In the genomic region with DNA sequence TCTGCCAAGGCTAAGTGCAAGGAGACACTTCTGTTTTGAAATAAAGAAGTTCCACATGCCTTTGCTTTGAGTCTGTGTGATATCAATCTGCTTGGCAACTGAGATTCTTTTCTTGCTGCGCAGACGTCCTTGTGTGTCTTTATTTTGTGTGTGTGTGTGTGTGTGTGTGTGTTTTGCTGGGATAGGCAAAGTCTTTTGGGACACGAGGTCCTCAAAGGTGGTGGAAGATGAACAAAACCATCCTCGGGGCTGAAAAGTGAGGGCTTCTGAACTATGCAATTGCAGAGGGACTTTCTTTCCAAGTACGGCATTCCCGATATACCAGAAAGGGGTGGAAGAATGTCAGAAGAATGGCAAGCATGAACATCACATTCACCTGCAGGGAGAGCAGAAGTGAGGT, we compare ENCODE assay signal across 24 cellular contexts. TPM values are rescaled to one million over a fixed set of nuclear protein-coding genes. Genes with fewer than 3 reads are reported as not detected.
DNase-seq lines count a peak whose midpoint lies in the region; ATAC-seq and TF ChIP-seq lines count a peak whose summit lies in the region.
"Had no signal": no experiment of that assay in that cellular context is flagged by ENCODE, and none has a peak within 500 bp of the region (broad histone marks: within the 10 kb centered on the region; RNA-seq: fewer than 3 reads in every experiment).

No MANE protein-coding gene starts in this region.

- H3K4me1 Mint-ChIP-seq in activated CD4-positive, alpha-beta T cell treated with anti-CD3 and anti-CD28 coated beads, Interleukin-2, amount 10 ng/mL, durations not matched to agents 7 days and 5 days, result peaks cover 31% of the 10 kb centered on the region
- peaks cover 34% of the 10 kb centered on the region for H3K4me1 Mint-ChIP-seq in CD14-positive monocyte
- H3K4me1 Mint-ChIP-seq: GM23338, nephron progenitor cell had no signal

- TF ChIP-seq CTCF in CD14-positive monocyte (IDR thresholded peaks at IDR 0.05), result no peak
- TF ChIP-seq CTCF in brain microvascular endothelial cell (IDR thresholded peaks at IDR 0.05; ENCODE audit: low read depth, low read length, missing control alignments), result no peak

- H2BK5ac ChIP-seq in trophoblast cell (ENCODE audit: low read depth, low read length, poor library complexity) (no peak overlapping the region), mesendoderm (ENCODE audit: low read length) (no peak overlapping the region)

- H3K9me3 ChIP-seq in trophoblast cell (ENCODE audit: insufficient read depth, low read depth, low read length), result no peaks in the 10 kb centered on the region
- H3K9me3 ChIP-seq: prostate gland, tibial artery had no signal

- H3K27ac Mint-ChIP-seq in activated CD4-positive, alpha-beta T cell treated with anti-CD3 and anti-CD28 coated beads, Interleukin-2, amount 10 ng/mL, durations not matched to agents 7 days and 5 days, result peak overlapping the region; percentile 3
- peak overlapping the region in 6 of 7 donors; percentile 40 to 91 (median 76) for H3K27ac Mint-ChIP-seq in CD14-positive monocyte
- H3K27ac Mint-ChIP-seq: CD4-positive, alpha-beta T cell; GM23338; memory B cell; nephron progenitor cell had no signal

- no peak overlapping the region for H2BK12ac ChIP-seq in trophoblast cell (ENCODE audit: low read length)

- no peak overlapping the region for H2BK15ac ChIP-seq in mesendoderm (replicated peaks; ENCODE audit: low read depth)

- H3K36me3 ChIP-seq in trophoblast cell (ENCODE audit: control insufficient read depth in 1 of 2, insufficient read depth in 2 of 2, low read length in 2 of 2) (peaks cover 0 to 2% of the 10 kb centered on the region in 2 experiments), brain microvascular endothelial cell (replicated peaks) (peaks cover 3% of the 10 kb centered on the region), mesendoderm (ENCODE audit: control insufficient read depth, insufficient read depth, low read length) (no peaks in the 10 kb centered on the region)
- H3K36me3 ChIP-seq: prostate gland had no signal

- no peak overlapping the region for H2AFZ ChIP-seq in trophoblast cell (ENCODE audit: insufficient read depth, low read length, poor library complexity)
- H2AFZ ChIP-seq: GM23338 had no signal

- no peak overlapping the region for H3K27ac ChIP-seq in trophoblast cell (ENCODE audit: low read depth, low read length)
- H3K27ac ChIP-seq in brain microvascular endothelial cell, result no peak overlapping the region
- no peak overlapping the region for H3K27ac ChIP-seq in mesendoderm (ENCODE audit: low read depth, low read length)
- H3K27ac ChIP-seq: prostate gland, SK-N-MC had no signal

- H3K36me3 Mint-ChIP-seq in activated CD4-positive, alpha-beta T cell treated with anti-CD3 and anti-CD28 coated beads, Interleukin-2, amount 10 ng/mL, durations not matched to agents 7 days and 5 days (ENCODE audit: low read depth), result peaks cover 58% of the 10 kb centered on the region
- peaks cover 64 to 69% of the 10 kb centered on the region in 2 donors for H3K36me3 Mint-ChIP-seq in CD14-positive monocyte

- H3K14ac ChIP-seq in trophoblast cell (ENCODE audit: low read length), result no peak overlapping the region

- H3K27me3 Mint-ChIP-seq in activated CD4-positive, alpha-beta T cell treated with anti-CD3 and anti-CD28 coated beads, Interleukin-2, amount 10 ng/mL, durations not matched to agents 7 days and 5 days, result no peaks in the 10 kb centered on the region
- peaks cover 0 to 3% (median 2%) of the 10 kb centered on the region in 3 donors for H3K27me3 Mint-ChIP-seq in CD14-positive monocyte (ENCODE audit: low read depth in 3 of 3)
- H3K27me3 Mint-ChIP-seq: CD4-positive, alpha-beta T cell; memory B cell had no signal

- no peaks in the 10 kb centered on the region for H3K27me3 ChIP-seq in trophoblast cell (ENCODE audit: insufficient read depth, low read length)
- H3K27me3 ChIP-seq in brain microvascular endothelial cell (replicated peaks), result no peaks in the 10 kb centered on the region
- no peaks in the 10 kb centered on the region for H3K27me3 ChIP-seq in mesendoderm (ENCODE audit: insufficient read depth, low read length, poor library complexity)
- H3K27me3 ChIP-seq: tibial artery had no signal

- H3K4me1 ChIP-seq in trophoblast cell (ENCODE audit: control insufficient read depth in 1 of 2, insufficient read depth in 2 of 2, low read length in 2 of 2) (peaks cover 12 to 14% of the 10 kb centered on the region in 2 experiments), mesendoderm (ENCODE audit: control insufficient read depth, low read depth, low read length) (peaks cover under 1% of the 10 kb centered on the region)
- H3K4me1 ChIP-seq: prostate gland had no signal

- no peak overlapping the region for H3K4me2 ChIP-seq in trophoblast cell (ENCODE audit: low read length)
- H3K4me2 ChIP-seq in mesendoderm (ENCODE audit: low read length), result no peak overlapping the region
- H3K4me2 ChIP-seq: GM23338 had no signal

- no peak overlapping the region for H2AK5ac ChIP-seq in trophoblast cell (ENCODE audit: low read length)
- no peak overlapping the region for H2AK5ac ChIP-seq in mesendoderm (ENCODE audit: low read length)

- no peak for DNase-seq in activated CD4-positive, alpha-beta T cell treated with anti-CD3 and anti-CD28 coated beads, Interleukin-2, amount 10 ng/mL, durations not matched to agents 7 days and 5 days
- DNase-seq in activated CD4-positive, alpha-beta T cell treated with anti-CD3 and anti-CD28 coated beads for 4 hours, result no peak
- DNase-seq in CD14-positive monocyte (ENCODE audit: low spot score) (no peak), amniotic epithelial cell (ENCODE audit: low read depth) (peak; percentile 31), trophoblast cell (peak; percentile 89 to 97), brain microvascular endothelial cell (no peak), mesendoderm (no peak)
- DNase-seq: activated T-cell treated with anti-CD3 and anti-CD28 coated beads, Interleukin-2, amount 50 U/mL, for 4 hours; amniotic stem cell; CD4-positive, alpha-beta T cell; central memory CD4-positive, alpha-beta T cell; effector CD4-positive, alpha-beta T cell; NCI-H1105 treated with DMSO at 0.1 percent for 48 hours; NCI-H526 treated with DMSO at 0.1 percent for 48 hours; nephron progenitor cell; stimulated activated CD8-positive, alpha-beta memory T cell treated with anti-CD3 and anti-CD28 coated beads, Interleukin-4, amount 100 ng/mL, for 48 hours; T1000; tibial artery had no signal

- CTCF ChIA-PET in activated CD4-positive, alpha-beta T cell treated with anti-CD3 and anti-CD28 coated beads, Interleukin-2, amount 10 ng/mL, durations not matched to agents 7 days and 5 days (lab: Charles Lee), result interaction anchor here (1.8 kb wide), 1 partner anchor 9 kb away, joined by 3 read pairs; no protein-coding TSS in a partner anchor

- no peak overlapping the region for H3K56ac ChIP-seq in mesendoderm (ENCODE audit: low read length)

- no peak overlapping the region for H4K91ac ChIP-seq in trophoblast cell (ENCODE audit: low read depth, low read length)

- POLR2A ChIA-PET in activated CD4-positive, alpha-beta T cell treated with anti-CD3 and anti-CD28 coated beads, Interleukin-2, amount 10 ng/mL, durations not matched to agents 7 days and 5 days (lab: Charles Lee), result no interaction called here

- no peak overlapping the region for H3K9ac ChIP-seq in trophoblast cell (ENCODE audit: low read length)
- no peak overlapping the region for H3K9ac ChIP-seq in mesendoderm (ENCODE audit: low read length)

- no peak overlapping the region for H4K5ac ChIP-seq in mesendoderm (ENCODE audit: low read length)

- H4K8ac ChIP-seq in trophoblast cell (ENCODE audit: low read depth, low read length), result no peak overlapping the region
- H4K8ac ChIP-seq in mesendoderm (ENCODE audit: low read depth, low read length), result no peak overlapping the region

- no peak overlapping the region for H3K4me3 Mint-ChIP-seq in activated CD4-positive, alpha-beta T cell treated with anti-CD3 and anti-CD28 coated beads, Interleukin-2, amount 10 ng/mL, durations not matched to agents 7 days and 5 days
- H3K4me3 Mint-ChIP-seq in CD14-positive monocyte, result no peak overlapping the region
- H3K4me3 Mint-ChIP-seq: activated T-cell treated with anti-CD3 and anti-CD28 coated beads, Interleukin-2, amount 50 U/mL, for 4 hours; CD4-positive, alpha-beta T cell; GM23338; memory B cell; nephron progenitor cell had no signal

- H3K79me2 ChIP-seq in trophoblast cell (ENCODE audit: control insufficient read depth, insufficient read depth, low read length, poor library complexity), result no peaks in the 10 kb centered on the region
- no peaks in the 10 kb centered on the region for H3K79me2 ChIP-seq in mesendoderm (ENCODE audit: control insufficient read depth, insufficient read depth, low read length)

- no peak for ATAC-seq in GM21825 (IDR thresholded peaks at IDR 0.05; ENCODE audit: unreplicated experiment)
- ATAC-seq: activated T-cell treated with anti-CD3 and anti-CD28 coated beads, Interleukin-2, amount 50 U/mL, for 4 hours; GM23338 had no signal

- no peak overlapping the region for H3K18ac ChIP-seq in trophoblast cell (ENCODE audit: low read length)
- no peak overlapping the region for H3K18ac ChIP-seq in mesendoderm (ENCODE audit: low read length)

- no peaks in the 10 kb centered on the region for H3K9me3 Mint-ChIP-seq in activated CD4-positive, alpha-beta T cell treated with anti-CD3 and anti-CD28 coated beads, Interleukin-2, amount 10 ng/mL, durations not matched to agents 7 days and 5 days
- peaks cover 4 to 16% (median 9%) of the 10 kb centered on the region in 7 donors for H3K9me3 Mint-ChIP-seq in CD14-positive monocyte
- H3K9me3 Mint-ChIP-seq: activated T-cell treated with anti-CD3 and anti-CD28 coated beads, Interleukin-2, amount 50 U/mL, for 4 hours; CD4-positive, alpha-beta T cell; GM23338 had no signal

- in situ Hi-C loops in brain microvascular endothelial cell (cut with HindIII; ENCODE audit: low pct_ligation_motif_present, low sequenced_read_pairs), result no loop called here

- no peak overlapping the region for H2BK120ac ChIP-seq in trophoblast cell (ENCODE audit: insufficient read depth, low read length, poor library complexity)
- no peak overlapping the region for H2BK120ac ChIP-seq in mesendoderm (ENCODE audit: low read depth, low read length)

- intact Hi-C loops in CD14-positive monocyte (cut with micrococcal nuclease), result no loop called here

- H3K23ac ChIP-seq in trophoblast cell (ENCODE audit: low read length) (no peak overlapping the region), mesendoderm (ENCODE audit: low read length) (no peak overlapping the region)

- no peak overlapping the region for H4K12ac ChIP-seq in trophoblast cell (ENCODE audit: low read depth, low read length)

- H3K79me1 ChIP-seq in trophoblast cell (ENCODE audit: low read length), result no peaks in the 10 kb centered on the region
- no peaks in the 10 kb centered on the region for H3K79me1 ChIP-seq in mesendoderm (ENCODE audit: low read length)

- WGBS in trophoblast cell (ENCODE audit: extremely low coverage, insufficient coverage, insufficient read length), result no CpG with 5 or more reads among the region's 6 CpGs
- no CpG with 5 or more reads among the region's 6 CpGs for WGBS in mesendoderm (ENCODE audit: extremely low coverage, insufficient coverage, low lambda C conversion rate)

- H3K4me3 ChIP-seq in trophoblast cell (ENCODE audit: low read depth, low read length), result no peak overlapping the region
- H3K4me3 ChIP-seq in brain microvascular endothelial cell (ENCODE audit: low read depth, low read length), result no peak overlapping the region
- no peak overlapping the region for H3K4me3 ChIP-seq in mesendoderm (ENCODE audit: low read length)
- H3K4me3 ChIP-seq: GM23338, prostate gland, SK-N-MC, tibial artery had no signal

- no peak overlapping the region for H3K4ac ChIP-seq in trophoblast cell (ENCODE audit: low read depth, low read length)
- H3K4ac ChIP-seq in mesendoderm (ENCODE audit: low read depth, low read length), result no peak overlapping the region

RNA-seq across cellular contexts. Expression of a gene that starts 17.1 kb away (rescaled TPM):
- total RNA-seq in activated CD4-positive, alpha-beta T cell treated with anti-CD3 and anti-CD28 coated beads, Interleukin-2, amount 10 ng/mL, durations not matched to agents 7 days and 5 days, result under 1 TPM; 0.17 to 0.40 TPM
- not detected for polyA plus RNA-seq in CD14-positive monocyte
- polyA plus RNA-seq in trophoblast cell (2013), result 0.04 and 0.11 TPM in 2 replicates
- polyA plus RNA-seq in mesendoderm (2013, experiment 1 of 2), result 0.13 TPM
- 0.08 TPM for polyA plus RNA-seq in mesendoderm (2013, experiment 2 of 2)
- total RNA-seq: GM23338, LHCN-M2 had no signal
- polyA plus RNA-seq: GM23338 had no signal

RNA-seq across cellular contexts. Expression of a gene that starts 19.4 kb away (rescaled TPM):
- total RNA-seq in activated CD4-positive, alpha-beta T cell treated with anti-CD3 and anti-CD28 coated beads, Interleukin-2, amount 10 ng/mL, durations not matched to agents 7 days and 5 days, result 100 to 1,000 TPM in 1 of 2 experiments, 10 to 100 TPM in 1; 98.2 to 104 TPM
- polyA plus RNA-seq in CD14-positive monocyte, result 100 to 1,000 TPM; 109 to 116 TPM
- 3.7 and 4.0 TPM in 2 replicates for polyA plus RNA-seq in trophoblast cell (2013)
- polyA plus RNA-seq in mesendoderm (2013, experiment 1 of 2), result 28.3 TPM
- 29.2 TPM for polyA plus RNA-seq in mesendoderm (2013, experiment 2 of 2)

RNA-seq across cellular contexts. Expression of a gene that starts 26.6 kb away (rescaled TPM):
- not detected for total RNA-seq in activated CD4-positive, alpha-beta T cell treated with anti-CD3 and anti-CD28 coated beads, Interleukin-2, amount 10 ng/mL, durations not matched to agents 7 days and 5 days
- polyA plus RNA-seq in CD14-positive monocyte, result not detected
- not detected in 2 replicates for polyA plus RNA-seq in trophoblast cell (2013)
- polyA plus RNA-seq in mesendoderm (2013, experiment 1 of 2), result not detected
- not detected for polyA plus RNA-seq in mesendoderm (2013, experiment 2 of 2)
- total RNA-seq: activated T-cell treated with anti-CD3 and anti-CD28 coated beads, Interleukin-2, amount 50 U/mL, for 4 hours; CD4-positive, alpha-beta T cell; GM23338; LHCN-M2; prostate gland had no signal
- polyA plus RNA-seq: GM23338 had no signal

RNA-seq across cellular contexts. Expression of a gene that starts 52.8 kb away (rescaled TPM):
- total RNA-seq in activated CD4-positive, alpha-beta T cell treated with anti-CD3 and anti-CD28 coated beads, Interleukin-2, amount 10 ng/mL, durations not matched to agents 7 days and 5 days, result under 1 TPM in 1 of 2 experiments, not detected in 1; 0.35 TPM
- under 1 TPM; 0.40 to 0.53 TPM for polyA plus RNA-seq in CD14-positive monocyte
- polyA plus RNA-seq in trophoblast cell (2013), result 0.12 and 0.16 TPM in 2 replicates
- polyA plus RNA-seq in mesendoderm (2013, experiment 1 of 2), result 4.2 TPM
- 4.5 TPM for polyA plus RNA-seq in mesendoderm (2013, experiment 2 of 2)

Comparison
In these comparisons a context has a peak if more than half of its experiments do, and no peak if none do; other contexts are left out.
1. DNase-seq: peak in amniotic epithelial cell (single experiment) and trophoblast cell (2 of 2); none in activated CD4-positive, alpha-beta T cell treated with anti-CD3 and anti-CD28 coated beads, Interleukin-2, amount 10 ng/mL, durations not matched to agents 7 days and 5 days (single experiment), activated CD4-positive, alpha-beta T cell treated with anti-CD3 and anti-CD28 coated beads for 4 hours (0 of 2), CD14-positive monocyte (single experiment), brain microvascular endothelial cell (single experiment) and mesendoderm (single experiment).